21 cellular contexts compared by ENCODE assay signal in the genomic region with DNA sequence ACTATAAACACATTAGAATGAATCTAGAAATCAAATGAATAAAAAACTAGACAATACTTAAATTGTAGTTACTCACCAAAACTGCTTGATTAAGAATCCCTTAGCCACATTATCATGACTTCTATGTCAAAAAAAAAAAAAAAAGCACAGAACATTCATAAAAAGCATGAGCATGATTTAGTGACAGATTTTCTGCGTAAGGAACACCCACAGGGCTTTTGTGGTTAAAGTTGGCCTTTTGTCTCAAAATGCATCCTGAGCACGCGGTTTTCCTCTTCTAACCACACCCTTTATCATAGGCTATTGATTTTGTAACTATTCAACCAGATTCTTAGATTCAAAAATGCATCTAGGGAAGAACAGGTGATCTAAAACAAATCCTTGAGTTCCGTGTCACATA.
A peak's percentile ranks its signal among the peaks of the same experiment; 100 is the strongest.
DNase-seq lines count a peak whose midpoint lies in the region; ATAC-seq, FAIRE-seq and TF ChIP-seq lines count a peak whose summit lies in the region.
"Had no signal": no experiment of that assay in that cellular context is flagged by ENCODE, and none has a peak within 500 bp of the region (broad histone marks: within the 10 kb centered on the region; RNA-seq: fewer than 3 reads in every experiment).

No MANE protein-coding gene starts in this region.

- POLR2A ChIA-PET in GM12878 (lab: Charles Lee) = interaction anchor here (1.2 kb wide), 1 partner anchor 42 kb away, joined by 3 read pairs; no protein-coding TSS in a partner anchor
- POLR2A ChIA-PET in WTC11 (lab: Charles Lee) = no interaction called here

- H3K79me2 ChIP-seq in GM12878 (ENCODE audit: control insufficient read depth, insufficient read depth, low read length) = no peaks in the 10 kb centered on the region
- H3K79me2 ChIP-seq: hepatocyte had no signal

- no peak for FAIRE-seq in GM12878 (lab: Jason Lieb, UNC)
- FAIRE-seq: GM18507 had no signal

- DNase-seq in NK-92 treated with Interleukin-12 subunit alpha and Interleukin-12 subunit beta, amount 100 ng/mL, for 24 hours (lab: John Stamatoyannopoulos, UW) = peak; percentile 7
- DNase-seq in NK-92 (lab: John Stamatoyannopoulos, UW; ENCODE audit: unreplicated experiment) (no peak), ELR (ENCODE audit: low read depth) (peak; percentile 4), OCI-M1 (lab: John Stamatoyannopoulos, UW) (peak; percentile 73), GM12878 (ENCODE audit: low read depth, low spot score) (no peak), WTC11 (ENCODE audit: low spot score) (no peak), H4 (ENCODE audit: low spot score) (no peak)
- DNase-seq: 8988T; activated B cell treated with CpG ODN at 0.5 μM for 24 hours; adrenal gland; C1 segment of cervical spinal cord; cerebellar nuclear complex; effector memory CD4-positive, alpha-beta T cell; Kasumi-1; NCI-H1694; stomach; T-helper 17 cell had no signal

- peaks cover 15% of the 10 kb centered on the region for H3K4me1 Mint-ChIP-seq in WTC11
- H3K4me1 Mint-ChIP-seq: activated B cell treated with CpG ODN at 0.5 μM for 24 hours had no signal

- no peak overlapping the region for H3K27ac ChIP-seq in GM12878 (ENCODE audit: control insufficient read depth, insufficient read depth)
- H3K27ac ChIP-seq: adrenal gland, hepatocyte, stomach had no signal

- H3K9ac ChIP-seq in GM12878 (ENCODE audit: control insufficient read depth, insufficient read depth, low read length) = no peak overlapping the region

- peak; percentile 57 for ATAC-seq in GM12878
- no peak for ATAC-seq in WTC11
- ATAC-seq in GM18511 (IDR thresholded peaks at IDR 0.05; ENCODE audit: unreplicated experiment) = no peak
- ATAC-seq: HCT116, T-helper 17 cell had no signal

- BruUV-seq in GM12878 (replicated peaks; lab: Mats Ljungman, UMichigan) = no TSS peak

- no peak for TF ChIP-seq CTCF in GM12878 (IDR thresholded peaks at IDR 0.05 in 2 of 3, conservative IDR thresholded peaks at IDR 0.05 in 1 of 3; ENCODE audit: control insufficient read depth in 2 of 3, extremely low read depth in 1 of 3, insufficient read depth in 1 of 3, low read depth in 3 of 3, low read length in 3 of 3)
- TF ChIP-seq CTCF in WTC11 (IDR thresholded peaks at IDR 0.05) = no peak

- H3K4me2 ChIP-seq in GM12878 (ENCODE audit: control insufficient read depth, insufficient read depth) = no peak overlapping the region
- H3K4me2 ChIP-seq: hepatocyte had no signal

- in situ Hi-C loops in GM12878 (cut with MboI) = no loop called here

- TF ChIP-seq POLR2A in GM12878 (IDR thresholded peaks at IDR 0.05; ENCODE audit: low read depth, low read length) = no peak

- H3K27me3 ChIP-seq in GM12878 (replicated peaks in 1 of 2; ENCODE audit: control insufficient read depth in 2 of 2, insufficient read depth in 2 of 2, low read length in 1 of 2) = no peaks in the 10 kb centered on the region
- H3K27me3 ChIP-seq: adrenal gland, hepatocyte, stomach had no signal

- no peaks in the 10 kb centered on the region for H3K9me3 Mint-ChIP-seq in WTC11
- H3K9me3 Mint-ChIP-seq: activated B cell treated with CpG ODN at 0.5 μM for 24 hours had no signal

- no peaks in the 10 kb centered on the region; the same call in 1 of the 2 replicates for H3K27me3 Mint-ChIP-seq in WTC11 (ENCODE audit: low read depth)
- H3K27me3 Mint-ChIP-seq: activated B cell treated with CpG ODN at 0.5 μM for 24 hours, T-helper 17 cell had no signal

- H4K20me1 ChIP-seq in GM12878 (ENCODE audit: control insufficient read depth, insufficient read depth) = no peaks in the 10 kb centered on the region

- CTCF ChIA-PET in GM12878 (lab: Yijun Ruan, JAX) (no interaction called here), WTC11 (lab: Charles Lee) (no interaction called here)

- no peaks in the 10 kb centered on the region for H3K36me3 Mint-ChIP-seq in WTC11

- intact Hi-C loops in GM12878 (cut with micrococcal nuclease; ENCODE audit: unreplicated experiment) = no loop called here

- no peak; a peak in 2 of 4 replicates for TF ChIP-seq EP300 in GM12878 (IDR thresholded peaks at IDR 0.05; ENCODE audit: borderline replicate concordance in 1 of 2, control insufficient read depth in 1 of 2, low read depth in 2 of 2, low read length in 2 of 2)

- H3K4me3 ChIP-seq in GM12878 = no peak overlapping the region
- H3K4me3 ChIP-seq: adrenal gland, hepatocyte, stomach had no signal

- SMC1A ChIA-PET in GM12878 (lab: Charles Lee; ENCODE audit: uncharacterized antibody, unreplicated experiment) = interaction anchor here (0.7 to 1.3 kb wide), 2 partner anchors 22 to 40 kb away, joined by 3 read pairs; no protein-coding TSS in a partner anchor

- WGBS in GM12878 (ENCODE audit: insufficient coverage, insufficient replicate concordance, low lambda C conversion rate, missing lambda C conversion rate) = 10% methylated on average over 4 of the region's 4 CpGs

- TF ChIP-seq RAD21 in GM12878 (IDR thresholded peaks at IDR 0.05; ENCODE audit: insufficient read depth, low read depth, low read length) = no peak

- no peak overlapping the region for H2AFZ ChIP-seq in GM12878 (ENCODE audit: control insufficient read depth, low read depth, low read length)
- H2AFZ ChIP-seq: hepatocyte had no signal

- no peak overlapping the region for H3K4me3 Mint-ChIP-seq in WTC11
- H3K4me3 Mint-ChIP-seq: activated B cell treated with CpG ODN at 0.5 μM for 24 hours, T-helper 17 cell had no signal

- H3K36me3 ChIP-seq in GM12878 (ENCODE audit: control insufficient read depth in 2 of 2, insufficient read depth in 2 of 2, low read length in 1 of 2) = no peaks in the 10 kb centered on the region
- H3K36me3 ChIP-seq: adrenal gland, stomach had no signal

- no peaks in the 10 kb centered on the region for H3K4me1 ChIP-seq in GM12878 (ENCODE audit: control insufficient read depth, insufficient read depth, low read length)
- H3K4me1 ChIP-seq: adrenal gland had no signal

- H3K27ac Mint-ChIP-seq in WTC11 = no peak overlapping the region
- H3K27ac Mint-ChIP-seq: activated B cell treated with CpG ODN at 0.5 μM for 24 hours, T-helper 17 cell had no signal

- H3K9me3 ChIP-seq in GM12878 (replicated peaks; ENCODE audit: control insufficient read depth, insufficient read depth, low read length) = no peaks in the 10 kb centered on the region; the same call in 2 of the 3 replicates
- H3K9me3 ChIP-seq: adrenal gland, stomach had no signal

- RAD21 ChIA-PET in GM12878 (lab: Charles Lee; ENCODE audit: unreplicated experiment) = interaction anchor here (1.0 kb wide), 1 partner anchor 40 kb away, joined by 3 read pairs; no protein-coding TSS in a partner anchor

TF ChIP-seq in GM12878, 131 proteins besides CTCF, POLR2A, EP300 and RAD21 (continues in another document):
- TF ChIP-seq, protein P1, sequence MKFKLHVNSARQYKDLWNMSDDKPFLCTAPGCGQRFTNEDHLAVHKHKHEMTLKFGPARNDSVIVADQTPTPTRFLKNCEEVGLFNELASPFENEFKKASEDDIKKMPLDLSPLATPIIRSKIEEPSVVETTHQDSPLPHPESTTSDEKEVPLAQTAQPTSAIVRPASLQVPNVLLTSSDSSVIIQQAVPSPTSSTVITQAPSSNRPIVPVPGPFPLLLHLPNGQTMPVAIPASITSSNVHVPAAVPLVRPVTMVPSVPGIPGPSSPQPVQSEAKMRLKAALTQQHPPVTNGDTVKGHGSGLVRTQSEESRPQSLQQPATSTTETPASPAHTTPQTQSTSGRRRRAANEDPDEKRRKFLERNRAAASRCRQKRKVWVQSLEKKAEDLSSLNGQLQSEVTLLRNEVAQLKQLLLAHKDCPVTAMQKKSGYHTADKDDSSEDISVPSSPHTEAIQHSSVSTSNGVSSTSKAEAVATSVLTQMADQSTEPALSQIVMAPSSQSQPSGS (IDR thresholded peaks at IDR 0.05; ENCODE audit: low read length) = no peak
- TF ChIP-seq, protein P2, sequence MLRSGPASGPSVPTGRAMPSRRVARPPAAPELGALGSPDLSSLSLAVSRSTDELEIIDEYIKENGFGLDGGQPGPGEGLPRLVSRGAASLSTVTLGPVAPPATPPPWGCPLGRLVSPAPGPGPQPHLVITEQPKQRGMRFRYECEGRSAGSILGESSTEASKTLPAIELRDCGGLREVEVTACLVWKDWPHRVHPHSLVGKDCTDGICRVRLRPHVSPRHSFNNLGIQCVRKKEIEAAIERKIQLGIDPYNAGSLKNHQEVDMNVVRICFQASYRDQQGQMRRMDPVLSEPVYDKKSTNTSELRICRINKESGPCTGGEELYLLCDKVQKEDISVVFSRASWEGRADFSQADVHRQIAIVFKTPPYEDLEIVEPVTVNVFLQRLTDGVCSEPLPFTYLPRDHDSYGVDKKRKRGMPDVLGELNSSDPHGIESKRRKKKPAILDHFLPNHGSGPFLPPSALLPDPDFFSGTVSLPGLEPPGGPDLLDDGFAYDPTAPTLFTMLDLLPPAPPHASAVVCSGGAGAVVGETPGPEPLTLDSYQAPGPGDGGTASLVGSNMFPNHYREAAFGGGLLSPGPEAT (IDR thresholded peaks at IDR 0.05; ENCODE audit: low read depth) = no peak
- TF ChIP-seq ESRRA (IDR thresholded peaks at IDR 0.05; ENCODE audit: low read length) (no peak), EED (IDR thresholded peaks at IDR 0.05; ENCODE audit: low read depth) (no peak)

TF ChIP-seq in WTC11, 78 proteins besides CTCF, POLR2A, EP300 and RAD21 (continues in another document):
- no peak for TF ChIP-seq HMGA2 (CRISPR knock-in tag; IDR thresholded peaks at IDR 0.05)
- TF ChIP-seq, protein P3, sequence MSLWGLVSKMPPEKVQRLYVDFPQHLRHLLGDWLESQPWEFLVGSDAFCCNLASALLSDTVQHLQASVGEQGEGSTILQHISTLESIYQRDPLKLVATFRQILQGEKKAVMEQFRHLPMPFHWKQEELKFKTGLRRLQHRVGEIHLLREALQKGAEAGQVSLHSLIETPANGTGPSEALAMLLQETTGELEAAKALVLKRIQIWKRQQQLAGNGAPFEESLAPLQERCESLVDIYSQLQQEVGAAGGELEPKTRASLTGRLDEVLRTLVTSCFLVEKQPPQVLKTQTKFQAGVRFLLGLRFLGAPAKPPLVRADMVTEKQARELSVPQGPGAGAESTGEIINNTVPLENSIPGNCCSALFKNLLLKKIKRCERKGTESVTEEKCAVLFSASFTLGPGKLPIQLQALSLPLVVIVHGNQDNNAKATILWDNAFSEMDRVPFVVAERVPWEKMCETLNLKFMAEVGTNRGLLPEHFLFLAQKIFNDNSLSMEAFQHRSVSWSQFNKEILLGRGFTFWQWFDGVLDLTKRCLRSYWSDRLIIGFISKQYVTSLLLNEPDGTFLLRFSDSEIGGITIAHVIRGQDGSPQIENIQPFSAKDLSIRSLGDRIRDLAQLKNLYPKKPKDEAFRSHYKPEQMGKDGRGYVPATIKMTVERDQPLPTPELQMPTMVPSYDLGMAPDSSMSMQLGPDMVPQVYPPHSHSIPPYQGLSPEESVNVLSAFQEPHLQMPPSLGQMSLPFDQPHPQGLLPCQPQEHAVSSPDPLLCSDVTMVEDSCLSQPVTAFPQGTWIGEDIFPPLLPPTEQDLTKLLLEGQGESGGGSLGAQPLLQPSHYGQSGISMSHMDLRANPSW (CRISPR knock-in tag; conservative IDR thresholded peaks at IDR 0.05; ENCODE audit: low read depth) = no peak

Comparison
In these comparisons a context has a peak if more than half of its experiments do, and no peak if none do; other contexts are left out.
1. DNase-seq: peak in NK-92 treated with Interleukin-12 subunit alpha and Interleukin-12 subunit beta, amount 100 ng/mL, for 24 hours (single experiment), ELR (single experiment) and OCI-M1 (single experiment); none in NK-92 (single experiment), GM12878 (single experiment), WTC11 (single experiment) and H4 (single experiment).